In the genomic region with DNA sequence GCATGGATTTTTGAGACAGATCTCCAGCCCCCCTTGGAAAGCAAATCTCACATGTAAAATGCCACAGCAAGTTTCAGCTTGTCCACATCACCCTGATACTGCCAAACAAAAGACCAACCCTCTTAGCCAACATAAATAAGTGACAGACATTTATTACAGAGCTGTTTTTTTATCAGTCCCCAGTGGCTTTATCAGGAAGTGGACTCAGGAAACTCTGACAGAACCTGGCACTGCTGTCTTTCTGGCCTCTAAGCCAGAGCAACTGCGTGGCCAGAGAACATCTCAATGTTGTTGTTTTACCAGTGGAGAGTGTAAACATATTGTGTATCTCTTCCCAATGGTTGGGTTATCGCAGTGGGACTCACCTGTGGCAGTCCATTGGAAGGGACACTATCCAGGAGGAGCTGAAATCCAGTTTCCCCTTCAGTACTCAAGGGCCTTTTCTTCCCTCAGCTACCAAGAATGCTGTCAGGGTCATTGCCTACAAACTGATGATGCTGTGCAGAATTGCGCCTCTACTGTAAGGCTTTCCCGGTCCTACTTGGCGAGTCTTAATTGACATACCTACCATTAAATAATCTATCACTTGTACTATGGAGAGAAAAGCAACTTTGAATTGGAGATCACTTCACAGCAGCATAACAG, we compare ENCODE assay signal across 16 cellular contexts. TPM values are rescaled to one million over a fixed set of nuclear protein-coding genes. Genes with fewer than 3 reads are reported as not detected.
A peak's percentile ranks its signal among the peaks of the same experiment; 100 is the strongest.
DNase-seq lines count a peak whose midpoint lies in the region; ATAC-seq and TF ChIP-seq lines count a peak whose summit lies in the region.
"Had no signal": no experiment of that assay in that cellular context is flagged by ENCODE, and none has a peak within 500 bp of the region (broad histone marks: within the 10 kb centered on the region; RNA-seq: fewer than 3 reads in every experiment).

No MANE protein-coding gene starts in this region.

- H3K9me2 ChIP-seq in MM.1S (replicated peaks; ENCODE audit: insufficient read depth, low read length): no peaks in the 10 kb centered on the region

- peak; percentile 26 for DNase-seq in DMS79 treated with DMSO at 0.1 percent for 48 hours (lab: John Stamatoyannopoulos, UW)
- peak; percentile 69 for DNase-seq in NCI-H69 (lab: John Stamatoyannopoulos, UW)
- DNase-seq in heart left ventricle: peak in 3 of 5 donors; percentile 27 to 40 (median 35)
- peak; percentile 11 for DNase-seq in pulmonary artery endothelial cell (ENCODE audit: low read depth, low spot score)
- no peak for DNase-seq in activated T-cell treated with anti-CD3 and anti-CD28 coated beads, Interleukin-2, amount 50 U/mL, for 1 hour
- no peak for DNase-seq in DMS53 (lab: John Stamatoyannopoulos, UW)
- no peak for DNase-seq in MM.1S
- DNase-seq: activated naive CD8-positive, alpha-beta T cell treated with anti-CD3 and anti-CD28 coated beads for 36 hours; activated T-cell treated with anti-CD3 and anti-CD28 coated beads, Interleukin-2, amount 50 U/mL, for 72 hours; AML-193; central memory CD4-positive, alpha-beta T cell; NCI-H1092 treated with DMSO at 0.1 percent for 48 hours; NCI-H446 treated with DMSO at 0.1 percent for 48 hours; ovary; stomach had no signal

- TF ChIP-seq CTCF in heart left ventricle (IDR thresholded peaks at IDR 0.05) (no peak), MM.1S (IDR thresholded peaks at IDR 0.05; ENCODE audit: low read length) (no peak)

- H4K20me1 ChIP-seq in MM.1S (ENCODE audit: insufficient read depth, low read length): no peaks in the 10 kb centered on the region

- intact Hi-C loops in heart left ventricle (cut with DNase I): no loop called here

- WGBS in heart left ventricle, 4 donors: 40 to 69% (median 58%) methylated on average over 4 to 5 of the region's 5 CpGs

- TF ChIP-seq POLR2A in heart left ventricle (IDR thresholded peaks at IDR 0.05): no peak

- no peak overlapping the region for H3K4me2 ChIP-seq in MM.1S (ENCODE audit: low read depth, low read length)

- H2AFZ ChIP-seq in MM.1S (ENCODE audit: low read length): no peak overlapping the region

- H3K9me3 ChIP-seq in heart left ventricle (no peaks in the 10 kb centered on the region), MM.1S (replicated peaks; ENCODE audit: insufficient read depth, low read length) (no peaks in the 10 kb centered on the region)
- H3K9me3 ChIP-seq: ovary, stomach had no signal

- H3K9ac ChIP-seq in MM.1S (ENCODE audit: low read length): no peak overlapping the region

- no peaks in the 10 kb centered on the region for H3K79me2 ChIP-seq in MM.1S (ENCODE audit: low read length)

- H3K27me3 ChIP-seq in heart left ventricle: no peaks in the 10 kb centered on the region
- no peaks in the 10 kb centered on the region for H3K27me3 ChIP-seq in MM.1S (replicated peaks; ENCODE audit: insufficient read depth, low read length)
- H3K27me3 ChIP-seq: ovary, stomach had no signal

- H3K27ac ChIP-seq in heart left ventricle (peak overlapping the region in 7 of 12 donors; percentile 5 to 51 (median 35)), MM.1S (ENCODE audit: low read length) (no peak overlapping the region)
- H3K27ac ChIP-seq: ovary, stomach had no signal

- peaks cover 0 to 5% (median 0%) of the 10 kb centered on the region in 9 donors for H3K36me3 ChIP-seq in heart left ventricle
- H3K36me3 ChIP-seq in MM.1S (replicated peaks; ENCODE audit: insufficient read depth, low read length): no peaks in the 10 kb centered on the region
- H3K36me3 ChIP-seq: ovary, stomach had no signal

- peaks cover 7 to 28% (median 19%) of the 10 kb centered on the region in 12 donors for H3K4me1 ChIP-seq in heart left ventricle
- H3K4me1 ChIP-seq in MM.1S (ENCODE audit: low read length): no peaks in the 10 kb centered on the region
- H3K4me1 ChIP-seq: stomach had no signal

- peak; percentile 87 to 92 (median 90) for ATAC-seq in heart left ventricle
- ATAC-seq in HG03457 (IDR thresholded peaks at IDR 0.05; ENCODE audit: unreplicated experiment): no peak
- ATAC-seq: activated T-cell treated with anti-CD3 and anti-CD28 coated beads, Interleukin-2, amount 50 U/mL, for 72 hours had no signal

- no peaks in the 10 kb centered on the region for H3F3A ChIP-seq in MM.1S (ENCODE audit: insufficient read depth, low read length)

- H3K4me3 ChIP-seq in heart left ventricle: peak overlapping the region in 1 of 12 donors; percentile 5
- H3K4me3 ChIP-seq in MM.1S (ENCODE audit: low read length): no peak overlapping the region
- H3K4me3 ChIP-seq: ovary, stomach had no signal

RNA-seq across cellular contexts. Expression of gene SLC14A1, which starts 22.0 kb away (rescaled TPM):
- total RNA-seq in heart left ventricle (10 to 100 TPM in 8 of 9 donors, 1 to 10 TPM in 1; 8.9 to 50.1 (median 19.4) TPM), pulmonary artery endothelial cell (not detected in 2 replicates)
- 10 to 100 TPM in 1 of 2 donors, 1 to 10 TPM in 1; 7.1 to 16.0 TPM for polyA plus RNA-seq in heart left ventricle

Comparison
In these comparisons a context has a peak if more than half of its experiments do, and no peak if none do; other contexts are left out.
1. DNase-seq: peak in DMS79 treated with DMSO at 0.1 percent for 48 hours (single experiment), NCI-H69 (single experiment), heart left ventricle (3 of 5) and pulmonary artery endothelial cell (single experiment); none in activated T-cell treated with anti-CD3 and anti-CD28 coated beads, Interleukin-2, amount 50 U/mL, for 1 hour (single experiment), DMS53 (single experiment) and MM.1S (single experiment).